In the genomic region with DNA sequence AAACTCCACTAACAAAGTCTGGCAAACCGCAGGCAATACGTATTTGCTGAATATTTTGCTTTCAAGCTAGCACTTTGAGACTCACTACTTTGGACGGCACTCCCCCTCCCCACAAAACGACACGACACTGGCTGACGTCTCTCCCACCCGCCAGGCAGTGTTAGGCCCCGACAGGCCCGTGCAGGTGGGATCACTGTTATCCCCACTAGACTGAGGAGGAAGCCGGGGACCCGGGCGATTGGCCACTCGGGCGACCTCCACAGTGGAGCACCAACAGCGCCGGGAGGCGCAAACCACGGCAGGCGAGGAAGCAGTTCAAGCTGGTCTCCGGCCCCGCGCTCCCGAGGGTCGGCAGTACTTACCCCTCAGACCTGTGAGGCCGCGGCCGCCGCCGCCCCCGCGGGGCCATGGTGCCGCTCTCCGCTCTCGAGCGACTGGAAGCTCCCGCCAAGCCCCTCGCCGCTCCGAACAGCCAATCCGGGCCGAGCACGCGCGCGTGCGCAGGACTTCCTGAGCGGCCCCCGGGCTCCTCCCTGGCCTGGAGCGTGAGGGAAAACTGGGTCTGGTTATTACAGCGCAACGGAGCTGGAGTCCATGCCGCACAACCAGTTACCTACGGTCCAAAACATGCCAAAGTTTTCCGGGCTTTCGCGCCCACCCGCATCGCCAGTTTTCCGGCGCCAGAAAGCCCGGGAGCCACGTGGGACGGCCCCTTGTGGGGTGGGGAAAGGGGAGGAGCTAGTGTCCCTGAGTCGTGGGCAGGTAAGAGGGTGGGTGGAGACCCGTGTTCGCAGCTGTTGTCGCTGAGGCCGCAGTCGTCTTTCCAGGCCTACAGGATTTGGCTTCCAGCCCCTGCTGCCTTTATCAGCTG, we compare ENCODE assay signal across 8 cellular contexts. TPM values are rescaled to one million over a fixed set of nuclear protein-coding genes. Genes with fewer than 3 reads are reported as not detected.
A peak's percentile ranks its signal among the peaks of the same experiment; 100 is the strongest.
DNase-seq lines count a peak whose midpoint lies in the region; ATAC-seq, FAIRE-seq and TF ChIP-seq lines count a peak whose summit lies in the region.

A gene with protein sequence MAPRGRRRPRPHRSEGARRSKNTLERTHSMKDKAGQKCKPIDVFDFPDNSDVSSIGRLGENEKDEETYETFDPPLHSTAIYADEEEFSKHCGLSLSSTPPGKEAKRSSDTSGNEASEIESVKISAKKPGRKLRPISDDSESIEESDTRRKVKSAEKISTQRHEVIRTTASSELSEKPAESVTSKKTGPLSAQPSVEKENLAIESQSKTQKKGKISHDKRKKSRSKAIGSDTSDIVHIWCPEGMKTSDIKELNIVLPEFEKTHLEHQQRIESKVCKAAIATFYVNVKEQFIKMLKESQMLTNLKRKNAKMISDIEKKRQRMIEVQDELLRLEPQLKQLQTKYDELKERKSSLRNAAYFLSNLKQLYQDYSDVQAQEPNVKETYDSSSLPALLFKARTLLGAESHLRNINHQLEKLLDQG (minus strand): TSS at position 443 of the 871 bp plus-strand sequence. CDS start 34 bp downstream, at position 409.

- no peaks in the 10 kb centered on the region for H3K36me3 Mint-ChIP-seq in T-cell

- no peaks in the 10 kb centered on the region for H3K9me3 Mint-ChIP-seq in T-cell

- ATAC-seq in HG02840 (IDR thresholded peaks at IDR 0.05; ENCODE audit: low FRiP score, unreplicated experiment) = peak; percentile 96
- ATAC-seq in T-cell (replicated peaks in 1 of 4) = peak; percentile 94 to 97 (median 96)
- peak; percentile 99 to 100 (median 100) for ATAC-seq in heart left ventricle
- peak; percentile 99 to 100 for ATAC-seq in upper lobe of left lung (ENCODE audit: low FRiP score in 2 of 2)

- peak; percentile 74 for TF ChIP-seq POLR2A in GM12891 (IDR thresholded peaks at IDR 0.05; ENCODE audit: low read depth, low read length)
- peak; percentile 44 to 98 for TF ChIP-seq POLR2A in adrenal gland (IDR thresholded peaks at IDR 0.05)
- peak in 1 of 2 donors; percentile 73 for TF ChIP-seq POLR2A in heart left ventricle (IDR thresholded peaks at IDR 0.05)
- peak; percentile 17 to 60 (median 36) for TF ChIP-seq POLR2A in upper lobe of left lung (IDR thresholded peaks at IDR 0.05)

- no peaks in the 10 kb centered on the region for H3K27me3 Mint-ChIP-seq in T-cell

- H3K27me3 ChIP-seq in adrenal gland (no peaks in the 10 kb centered on the region), heart left ventricle (no peaks in the 10 kb centered on the region), upper lobe of left lung (no peaks in the 10 kb centered on the region)

- DNase-seq in GM12891 (ENCODE audit: insufficient read length, low spot score) (peak; percentile 98), NCI-H1436 treated with DMSO at 0.1 percent for 48 hours (lab: John Stamatoyannopoulos, UW) (peak; percentile 99), T-cell (peak; percentile 85 to 95 (median 90)), adrenal gland (peak; percentile 96 to 98 (median 97)), heart left ventricle (peak; percentile 96 to 98 (median 97)), pons (ENCODE audit: low spot score) (peak; percentile 94), upper lobe of left lung (peak; percentile 95 to 99)

- peak in 1 of 4 donors; percentile 85 for TF ChIP-seq EP300 in upper lobe of left lung (IDR thresholded peaks at IDR 0.05)

- no peaks in the 10 kb centered on the region for H3K36me3 ChIP-seq in adrenal gland (replicated peaks in 1 of 2)
- no peaks in the 10 kb centered on the region for H3K36me3 ChIP-seq in heart left ventricle
- H3K36me3 ChIP-seq in upper lobe of left lung = no peaks in the 10 kb centered on the region

- H3K9me3 ChIP-seq in adrenal gland (replicated peaks in 1 of 3) (no peaks in the 10 kb centered on the region), heart left ventricle (no peaks in the 10 kb centered on the region), upper lobe of left lung (no peaks in the 10 kb centered on the region)

- H3K4me1 ChIP-seq in adrenal gland (replicated peaks in 1 of 2) = peaks cover 3 to 12% of the 10 kb centered on the region in 2 donors
- peaks cover 0 to 20% (median 11%) of the 10 kb centered on the region in 12 donors for H3K4me1 ChIP-seq in heart left ventricle
- peaks cover 5 to 23% (median 18%) of the 10 kb centered on the region in 4 donors for H3K4me1 ChIP-seq in upper lobe of left lung

- peak within 1 kb of the TSS in 3 of 5 donors; percentile 45 to 66 (median 56) for H3K27ac ChIP-seq in adrenal gland
- H3K27ac ChIP-seq in heart left ventricle = peak within 1 kb of the TSS in 11 of 12 donors; percentile 45 to 82 (median 62)
- H3K27ac ChIP-seq in upper lobe of left lung = peak within 1 kb of the TSS; percentile 11 to 68 (median 56)

- peak within 1 kb of the TSS; percentile 88 for H3K27ac Mint-ChIP-seq in T-cell

- POLR2A ChIA-PET in T-cell (lab: Charles Lee) = interaction anchor here (0.5 to 1.8 kb wide), 7 partner anchors 11 to 259 kb away, joined by 3 to 8 read pairs (median 3); a partner anchor contains a TSS

- CTCF ChIA-PET in T-cell (lab: Charles Lee) = interaction anchor here (0.5 to 2.3 kb wide), 13 partner anchors 12 to 470 kb away, joined by 3 to 12 read pairs (median 4); a partner anchor contains a TSS

- peak; percentile 94 for FAIRE-seq in GM12891 (lab: Jason Lieb, UNC)

- H3K4me1 Mint-ChIP-seq in T-cell = peaks cover 11 to 18% (median 15%) of the 10 kb centered on the region in 3 donors

- intact Hi-C loops in adrenal gland (cut with DNase I) = loop anchor here in 1 of 2 donors (5.0 kb wide), 1 partner anchor 87 kb away; a partner anchor contains a TSS
- intact Hi-C loops in heart left ventricle (cut with DNase I) = loop anchor here in 9 of 10 donors (1.0 to 10.0 kb wide), 8 partner anchors 77 to 1289 kb away; a partner anchor contains a TSS

- peak within 1 kb of the TSS; percentile 83 to 89 (median 88) for H3K4me3 Mint-ChIP-seq in T-cell

- H3K4me3 ChIP-seq in adrenal gland (peak within 1 kb of the TSS in 3 of 4 donors; percentile 58 to 76 (median 61)), heart left ventricle (peak within 1 kb of the TSS; percentile 45 to 94 (median 71)), upper lobe of left lung (peak within 1 kb of the TSS; percentile 62 to 79 (median 74))

- WGBS in adrenal gland, 4 donors = 0 to 2% (median 0%) methylated on average over 13 to 69 of the region's 69 CpGs
- WGBS in heart left ventricle, 4 donors = 0 to 1% (median 0%) methylated on average over 26 to 69 of the region's 69 CpGs
- 1 to 3% methylated on average over 25 to 53 of the region's 69 CpGs for WGBS in upper lobe of left lung, 2 donors

- TF ChIP-seq CTCF in adrenal gland (IDR thresholded peaks at IDR 0.05) (peak in 2 of 6 experiments; percentile 3 to 54), heart left ventricle (IDR thresholded peaks at IDR 0.05) (peak in 1 of 12 donors; percentile 3), upper lobe of left lung (IDR thresholded peaks at IDR 0.05) (peak in 2 of 6 experiments; percentile 37 to 55)

TF ChIP-seq in GM12891, 5 proteins besides CTCF, POLR2A, EP300 and RAD21:
- TF ChIP-seq TAF1 (IDR thresholded peaks at IDR 0.05; ENCODE audit: low read depth, low read length) (peak; percentile 49; the same call in 1 of the 2 replicates), POLR2AphosphoS5 (IDR thresholded peaks at IDR 0.05; ENCODE audit: low read depth, low read length) (peak; percentile 53; the same call in 1 of the 2 replicates), SPI1 (IDR thresholded peaks at IDR 0.05; ENCODE audit: low read depth, low read length) (no peak), PAX5 (IDR thresholded peaks at IDR 0.05; ENCODE audit: insufficient read depth, low read length, severe bottlenecking) (peak; percentile 59), POU2F2 (IDR thresholded peaks at IDR 0.05; ENCODE audit: low read depth, low read length) (peak; percentile 85)

RNA-seq across cellular contexts. Expression of the gene that starts here (rescaled TPM):
- 29.7 TPM for polyA plus RNA-seq in GM12891 (2012; ENCODE audit: low read depth, missing spikeins)
- total RNA-seq in T-cell (1 to 10 TPM; 1.5 to 7.8 (median 3.0) TPM), adrenal gland (1 to 10 TPM in 7 of 8 donors, under 1 TPM in 1; 0.97 to 4.1 (median 1.9) TPM), heart left ventricle (1 to 10 TPM in 6 of 9 donors, under 1 TPM in 3; 0.36 to 7.1 (median 1.3) TPM), upper lobe of left lung (1 to 10 TPM in 4 of 6 donors, under 1 TPM in 1, not detected in 1; 0.44 to 5.5 (median 3.5) TPM)
- polyA plus RNA-seq in adrenal gland (1 to 10 TPM; 2.7 to 5.2 (median 4.1) TPM), heart left ventricle (1 to 10 TPM; 1.0 to 1.2 TPM)

Comparison
In these comparisons a context has a peak if more than half of its experiments do, and no peak if none do; other contexts are left out.
1. Peak in every context shown above with its lines: DNase-seq, ATAC-seq, H3K4me3 ChIP-seq and H3K27ac ChIP-seq.